ENCODE assay signal across 22 cellular contexts in genomic region chr1:233689748-233690254, GRCh38.
"Had no signal": no experiment of that assay in that cellular context is flagged by ENCODE, and none has a peak within 500 bp of the region (broad histone marks: within the 10 kb centered on the region; RNA-seq: fewer than 3 reads in every experiment).

No MANE protein-coding gene starts in this region.

- H3K9me3 Mint-ChIP-seq: activated CD4-positive, alpha-beta memory T cell treated with anti-CD3 and anti-CD28 coated beads, Interleukin-2, amount 10 ng/mL, durations not matched to agents 7 days and 5 days; activated CD4-positive, alpha-beta T cell treated with anti-CD3 and anti-CD28 coated beads, Interleukin-2, amount 10 ng/mL, durations not matched to agents 24 days and 14 days; activated naive CD4-positive, alpha-beta T cell treated with anti-CD3 and anti-CD28 coated beads, Interleukin-2, amount 10 ng/mL, durations not matched to agents 7 days and 5 days; dendritic cell treated with granulocyte-macrophage colony-stimulating factor and Interleukin-4, amounts not matched to agents 40 ng/mL and 50 ng/mL, for 4 days; neural crest cell had no signal

- H3K4me1 Mint-ChIP-seq: activated CD4-positive, alpha-beta memory T cell treated with anti-CD3 and anti-CD28 coated beads, Interleukin-2, amount 10 ng/mL, durations not matched to agents 7 days and 5 days; activated CD4-positive, alpha-beta T cell treated with anti-CD3 and anti-CD28 coated beads, Interleukin-2, amount 10 ng/mL, durations not matched to agents 24 days and 14 days; activated naive CD4-positive, alpha-beta T cell treated with anti-CD3 and anti-CD28 coated beads, Interleukin-2, amount 10 ng/mL, durations not matched to agents 7 days and 5 days; naive thymus-derived CD4-positive, alpha-beta T cell; neural crest cell had no signal

- H3K4me3 Mint-ChIP-seq: activated CD4-positive, alpha-beta memory T cell treated with anti-CD3 and anti-CD28 coated beads, Interleukin-2, amount 10 ng/mL, durations not matched to agents 7 days and 5 days; activated CD4-positive, alpha-beta T cell treated with anti-CD3 and anti-CD28 coated beads, Interleukin-2, amount 10 ng/mL, durations not matched to agents 24 days and 14 days; activated naive CD4-positive, alpha-beta T cell treated with anti-CD3 and anti-CD28 coated beads, Interleukin-2, amount 10 ng/mL, durations not matched to agents 7 days and 5 days; dendritic cell treated with granulocyte-macrophage colony-stimulating factor and Interleukin-4, amounts not matched to agents 40 ng/mL and 50 ng/mL, for 4 days; naive thymus-derived CD4-positive, alpha-beta T cell; neural crest cell had no signal

- H3K4me3 ChIP-seq: body of pancreas, cardiac muscle cell, gastroesophageal sphincter, lung, spleen had no signal

- DNase-seq: activated CD4-positive, alpha-beta memory T cell treated with anti-CD3 and anti-CD28 coated beads, Interleukin-2, amount 10 ng/mL, durations not matched to agents 7 days and 5 days; activated CD4-positive, alpha-beta T cell treated with anti-CD3 and anti-CD28 coated beads, Interleukin-2, amount 10 ng/mL, durations not matched to agents 24 days and 14 days; activated effector memory CD4-positive, alpha-beta T cell treated with anti-CD3 and anti-CD28 coated beads, Interleukin-2, amount 50 U/mL, for 16 hours; activated naive CD4-positive, alpha-beta T cell treated with anti-CD3 and anti-CD28 coated beads, Interleukin-2, amount 10 ng/mL, durations not matched to agents 7 days and 5 days; anterior cingulate cortex; body of pancreas; effector CD4-positive, alpha-beta T cell; head of caudate nucleus; hypothalamus; islet precursor cell; left cardiac atrium; naive thymus-derived CD4-positive, alpha-beta T cell; occipital lobe; spleen; stimulated activated CD4-positive, alpha-beta T cell treated with anti-CD3 and anti-CD28 coated beads, Interleukin-4, amount 100 ng/mL, for 1 hour; stimulated activated naive CD4-positive, alpha-beta T cell treated with Interleukin-2 at 50 U/mL for 16 hours had no signal

- H3K4me1 ChIP-seq: body of pancreas, spleen had no signal

- H3K27ac Mint-ChIP-seq: activated CD4-positive, alpha-beta memory T cell treated with anti-CD3 and anti-CD28 coated beads, Interleukin-2, amount 10 ng/mL, durations not matched to agents 7 days and 5 days; activated CD4-positive, alpha-beta T cell treated with anti-CD3 and anti-CD28 coated beads, Interleukin-2, amount 10 ng/mL, durations not matched to agents 24 days and 14 days; activated naive CD4-positive, alpha-beta T cell treated with anti-CD3 and anti-CD28 coated beads, Interleukin-2, amount 10 ng/mL, durations not matched to agents 7 days and 5 days; dendritic cell treated with granulocyte-macrophage colony-stimulating factor and Interleukin-4, amounts not matched to agents 40 ng/mL and 50 ng/mL, for 4 days; naive thymus-derived CD4-positive, alpha-beta T cell had no signal

- ATAC-seq: activated CD4-positive, CD25-positive, alpha-beta regulatory T cell treated with anti-CD3 and anti-CD28 coated beads, Interleukin-2, amount 50 U/mL, for 24 hours; body of pancreas; gastroesophageal sphincter; naive thymus-derived CD4-positive, alpha-beta T cell had no signal

- H3K36me3 ChIP-seq: cardiac muscle cell, gastroesophageal sphincter, spleen had no signal

- H3K27me3 Mint-ChIP-seq: activated CD4-positive, alpha-beta T cell treated with anti-CD3 and anti-CD28 coated beads, Interleukin-2, amount 10 ng/mL, durations not matched to agents 24 days and 14 days; activated naive CD4-positive, alpha-beta T cell treated with anti-CD3 and anti-CD28 coated beads, Interleukin-2, amount 10 ng/mL, durations not matched to agents 7 days and 5 days had no signal

- H3K27me3 ChIP-seq: body of pancreas, cardiac muscle cell, gastroesophageal sphincter had no signal

- H3K36me3 Mint-ChIP-seq: activated naive CD4-positive, alpha-beta T cell treated with anti-CD3 and anti-CD28 coated beads, Interleukin-2, amount 10 ng/mL, durations not matched to agents 7 days and 5 days; naive thymus-derived CD4-positive, alpha-beta T cell had no signal

- H3K9me3 ChIP-seq: body of pancreas, gastroesophageal sphincter, spleen had no signal

- H3K27ac ChIP-seq: body of pancreas, cardiac muscle cell, gastroesophageal sphincter, spleen had no signal
